Comparison of ENCODE assay signal across 18 cellular contexts in the genomic region with DNA sequence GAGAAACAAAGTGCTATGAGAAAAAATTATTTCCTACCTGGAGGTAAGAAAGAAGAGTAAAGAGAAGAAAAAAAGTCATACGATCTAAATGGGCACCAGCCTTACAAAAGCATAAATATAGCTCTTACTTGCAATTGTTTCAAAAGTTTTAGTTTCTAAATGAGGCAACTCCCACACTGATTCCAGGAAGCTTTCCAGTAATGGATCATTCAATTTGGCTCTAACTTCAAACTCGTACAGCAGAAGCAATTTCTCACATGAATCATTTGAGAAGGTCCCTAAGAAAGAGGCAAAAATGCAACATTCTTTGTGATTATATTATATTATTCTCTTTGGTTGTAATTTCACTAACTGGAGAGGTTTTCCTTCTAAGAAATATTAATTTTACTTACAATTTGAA.
"Had no signal": no experiment of that assay in that cellular context is flagged by ENCODE, and none has a peak within 500 bp of the region (broad histone marks: within the 10 kb centered on the region; RNA-seq: fewer than 3 reads in every experiment).

No MANE protein-coding gene starts in this region.

- H3K4me3 ChIP-seq: adrenal gland, colonic mucosa, left ventricle myocardium inferior, mucosa of descending colon, transverse colon, vagina had no signal

- H3K27me3 ChIP-seq: colonic mucosa, transverse colon, vagina had no signal

- ATAC-seq: activated CD4-positive, CD25-positive, alpha-beta regulatory T cell treated with anti-CD3 and anti-CD28 coated beads, Interleukin-2, amount 50 U/mL, for 24 hours; esophagus mucosa; naive thymus-derived CD8-positive, alpha-beta T cell; stimulated activated naive B cell treated with anti-CD40 and anti-IgM and Interleukin-4, amounts not matched to agents 10 μg/mL and 1 μg/mL and 100 μg/mL, for 72 hours had no signal

- H3K9me3 ChIP-seq: adrenal gland, colonic mucosa, left ventricle myocardium inferior, mucosa of descending colon, transverse colon, vagina had no signal

- H3K4me1 ChIP-seq: adrenal gland, colonic mucosa, left ventricle myocardium inferior, vagina had no signal

- DNase-seq: activated effector memory CD4-positive, alpha-beta T cell treated with Interleukin-2 at 50 U/mL for 16 hours; activated naive CD4-positive, alpha-beta T cell treated with anti-CD3 and anti-CD28 coated beads, Interleukin-2, amount 50 U/mL, for 16 hours; adrenal gland; caudate nucleus; colonic mucosa; islet precursor cell; left ventricle myocardium inferior; mucosa of descending colon; naive thymus-derived CD8-positive, alpha-beta T cell; posterior cingulate gyrus; stimulated activated CD4-positive, alpha-beta T cell treated with anti-CD3 and anti-CD28 coated beads, Interleukin-4, amount 100 ng/mL, for 1 hour; stimulated activated naive B cell treated with anti-CD40 and anti-IgM and Interleukin-4, amounts not matched to agents 10 μg/mL and 1 μg/mL and 100 μg/mL, for 72 hours; substantia nigra; SW 1271; transverse colon had no signal

- H3K36me3 ChIP-seq: adrenal gland, colonic mucosa, left ventricle myocardium inferior, transverse colon, vagina had no signal
